ENCODE assay signal across 8 cellular contexts in genomic region chrX:109472939-109473713, GRCh38. TPM values are rescaled to one million over a fixed set of nuclear protein-coding genes. Genes with fewer than 3 reads are reported as not detected.
DNase-seq lines count a peak whose midpoint lies in the region; TF ChIP-seq lines count a peak whose summit lies in the region.

No MANE protein-coding gene starts in this region.

- no peak overlapping the region for H3K27ac ChIP-seq in esophagus squamous epithelium

- intact Hi-C loops in esophagus squamous epithelium (cut with DNase I): no loop called here

- H3K4me3 Mint-ChIP-seq in HFFc6: peak overlapping the region; percentile 67

- H3K27me3 Mint-ChIP-seq in HFFc6 (ENCODE audit: insufficient read depth): peaks cover 5% of the 10 kb centered on the region

- 38 to 51% methylated on average over 7 of the region's 7 CpGs for WGBS in esophagus squamous epithelium, 2 donors

- no peaks in the 10 kb centered on the region for H3K9me3 Mint-ChIP-seq in HFFc6

- in situ Hi-C loops in Caki2 (cut with HindIII; ENCODE audit: low pct_unique_long_range_greater_than_20kb, low sequenced_read_pairs): no loop called here

- no peaks in the 10 kb centered on the region for H3K36me3 Mint-ChIP-seq in HFFc6 (ENCODE audit: low read depth)

- TF ChIP-seq CTCF in HFFc6 (IDR thresholded peaks at IDR 0.05): peak; percentile 60
- peak in 1 of 6 experiments; percentile 5 for TF ChIP-seq CTCF in esophagus squamous epithelium (IDR thresholded peaks at IDR 0.05)

- peak; percentile 51 for DNase-seq in Caki2 (ENCODE audit: low read depth)
- DNase-seq in HFFc6: peak; percentile 19
- peak; percentile 57 for DNase-seq in activated CD4-positive, alpha-beta T cell treated with anti-CD3 and anti-CD28 coated beads for 48 hours
- peak; percentile 12 for DNase-seq in hepatic stellate cell (ENCODE audit: low spot score)
- DNase-seq in esophagus squamous epithelium (lab: John Stamatoyannopoulos, UW): no peak
- DNase-seq in occipital lobe (lab: John Stamatoyannopoulos, UW): no peak
- DNase-seq in GDM1 (lab: John Stamatoyannopoulos, UW): no peak
- DNase-seq in activated CD4-positive, CD25-positive, alpha-beta regulatory T cell treated with anti-CD3 and anti-CD28 coated beads, Interleukin-2, amount 50 U/mL, for 72 hours: no peak

- H3K36me3 ChIP-seq in esophagus squamous epithelium: no peaks in the 10 kb centered on the region

- H3K9me3 ChIP-seq in esophagus squamous epithelium: no peaks in the 10 kb centered on the region

- peaks cover 0 to 10% (median 0%) of the 10 kb centered on the region in 3 donors for H3K4me1 ChIP-seq in esophagus squamous epithelium

- TF ChIP-seq POLR2A in esophagus squamous epithelium (IDR thresholded peaks at IDR 0.05): no peak

- H3K27me3 ChIP-seq in esophagus squamous epithelium: peaks cover 0 to 4% (median 0%) of the 10 kb centered on the region in 4 donors

- H3K4me1 Mint-ChIP-seq in HFFc6 (ENCODE audit: low read depth): peaks cover 12% of the 10 kb centered on the region

- H3K4me3 ChIP-seq in esophagus squamous epithelium: no peak overlapping the region

- peak overlapping the region; percentile 8; the same call in 1 of the 2 replicates for H3K27ac Mint-ChIP-seq in HFFc6

RNA-seq across cellular contexts. Expression of gene GUCY2F, which starts 8.8 kb away (rescaled TPM):
- not detected in 2 replicates for total RNA-seq in Caki2 (2014; rRNA removed; shearing (Covaris generic); ENCODE audit: low replicate concordance)
- total RNA-seq in HFFc6 (2021; fragmentation: NEBNext Ultra II Directional; extraction: Animal tissue kit (Norgen Biotek cat#: 25700)): not detected
- not detected for total RNA-seq in esophagus squamous epithelium
- under 0.01 TPM for total RNA-seq in occipital lobe

Comparison
In these comparisons a context has a peak if more than half of its experiments do, and no peak if none do; other contexts are left out.
1. DNase-seq: peak in Caki2 (single experiment), HFFc6 (single experiment), activated CD4-positive, alpha-beta T cell treated with anti-CD3 and anti-CD28 coated beads for 48 hours (single experiment) and hepatic stellate cell (single experiment); none in esophagus squamous epithelium (single experiment), occipital lobe (single experiment), GDM1 (single experiment) and activated CD4-positive, CD25-positive, alpha-beta regulatory T cell treated with anti-CD3 and anti-CD28 coated beads, Interleukin-2, amount 50 U/mL, for 72 hours (single experiment).